ENCODE assay signal across 32 cellular contexts in genomic region chr1:228783415-228784045, GRCh38. TPM values are rescaled to one million over a fixed set of nuclear protein-coding genes. Genes with fewer than 3 reads are reported as not detected.
DNase-seq lines count a peak whose midpoint lies in the region; ATAC-seq, FAIRE-seq and TF ChIP-seq lines count a peak whose summit lies in the region.
"Had no signal": no experiment of that assay in that cellular context is flagged by ENCODE, and none has a peak within 500 bp of the region (broad histone marks: within the 10 kb centered on the region; RNA-seq: fewer than 3 reads in every experiment).

No MANE protein-coding gene starts in this region.

- POLR2A ChIA-PET in HepG2 (lab: Yijun Ruan, JAX), result interaction anchor here (0.7 to 2.2 kb wide), 10 partner anchors 8 to 347 kb away, joined by 3 to 21 read pairs (median 3); no protein-coding TSS in a partner anchor
- POLR2A ChIA-PET in CD8-positive, alpha-beta memory T cell (lab: Charles Lee), result no interaction called here

- no peak overlapping the region for H3K4me3 Mint-ChIP-seq in CD8-positive, alpha-beta memory T cell
- H3K4me3 Mint-ChIP-seq: activated CD8-positive, alpha-beta memory T cell treated with anti-CD3 and anti-CD28 coated beads, Interleukin-2, amount 10 ng/mL, durations not matched to agents 7 days and 5 days; activated naive CD8-positive, alpha-beta T cell treated with anti-CD3 and anti-CD28 coated beads, Interleukin-2, amount 50 U/mL, for 24 hours; activated T-cell treated with anti-CD3 and anti-CD28 coated beads, Interleukin-2, amount 50 U/mL, for 4 hours; neural progenitor cell; T-helper 17 cell had no signal

- H3K36me3 ChIP-seq in body of pancreas (replicated peaks in 1 of 2; ENCODE audit: insufficient read depth in 1 of 2, low read depth in 2 of 2), result no peaks in the 10 kb centered on the region
- no peaks in the 10 kb centered on the region for H3K36me3 ChIP-seq in HepG2 (replicated peaks in 1 of 2; ENCODE audit: control insufficient read depth in 1 of 2, insufficient read depth in 2 of 2, low read length in 2 of 2)
- no peaks in the 10 kb centered on the region for H3K36me3 ChIP-seq in stomach
- H3K36me3 ChIP-seq in testis (ENCODE audit: low read depth, missing control alignments), result no peaks in the 10 kb centered on the region
- no peaks in the 10 kb centered on the region for H3K36me3 ChIP-seq in CD8-positive, alpha-beta memory T cell (ENCODE audit: insufficient read depth, low read length)
- H3K36me3 ChIP-seq: esophagus muscularis mucosa, neural progenitor cell, vagina had no signal

- H3K27ac ChIP-seq in body of pancreas (peak overlapping the region; percentile 63 to 79 (median 74)), HepG2 (ENCODE audit: extremely low read length, insufficient read depth, low read length) (peak overlapping the region; percentile 76), stomach (peak overlapping the region in 4 of 5 donors; percentile 30 to 77 (median 57)), testis (no peak overlapping the region)
- no peak overlapping the region for H3K27ac ChIP-seq in CD8-positive, alpha-beta memory T cell (ENCODE audit: low read depth, low read length)
- H3K27ac ChIP-seq: esophagus muscularis mucosa, neural progenitor cell, parathyroid adenoma, skin epidermis, vagina had no signal

- FAIRE-seq in HepG2 (lab: Jason Lieb, UNC), result peak; percentile 43
- FAIRE-seq: endometrium had no signal

- H3K27me3 ChIP-seq in body of pancreas (no peaks in the 10 kb centered on the region), HepG2 (ENCODE audit: control insufficient read depth in 1 of 2, insufficient read depth in 2 of 2, low read length in 2 of 2) (peaks cover 0 to 1% of the 10 kb centered on the region in 2 experiments; a peak in 1 of 5 replicates), stomach (no peaks in the 10 kb centered on the region), testis (no peaks in the 10 kb centered on the region)
- no peaks in the 10 kb centered on the region for H3K27me3 ChIP-seq in CD8-positive, alpha-beta memory T cell (ENCODE audit: insufficient read depth, low read length, poor library complexity, severe bottlenecking)
- H3K27me3 ChIP-seq: esophagus muscularis mucosa, neural progenitor cell, vagina had no signal

- H3K4me3 ChIP-seq in body of pancreas (no peak overlapping the region), HepG2 (replicated peaks in 1 of 3; ENCODE audit: insufficient read depth in 1 of 3, low read depth in 2 of 3, low read length in 3 of 3) (peak overlapping the region in 1 of 3 experiments; percentile 8; a peak in 2 of 6 replicates), stomach (no peak overlapping the region), testis (no peak overlapping the region)
- no peak overlapping the region for H3K4me3 ChIP-seq in CD8-positive, alpha-beta memory T cell (ENCODE audit: low read length)
- H3K4me3 ChIP-seq: esophagus muscularis mucosa, neural progenitor cell, skin epidermis, vagina had no signal

- peak; percentile 36 for DNase-seq in HuH-7.5 (ENCODE audit: low spot score)
- no peak for DNase-seq in body of pancreas
- DNase-seq in HepG2 (ENCODE audit: low spot score), result peak; percentile 41
- no peak for DNase-seq in stomach
- no peak for DNase-seq in T-helper 2 cell
- DNase-seq in testis, result no peak
- DNase-seq in CD8-positive, alpha-beta memory T cell, result no peak
- DNase-seq: activated CD4-positive, alpha-beta T cell treated with anti-CD3 and anti-CD28 coated beads, Interleukin-2, amount 50 U/mL, for 4 hours; activated CD8-positive, alpha-beta memory T cell treated with anti-CD3 and anti-CD28 coated beads, Interleukin-2, amount 10 ng/mL, durations not matched to agents 7 days and 5 days; activated gamma-delta T cell treated with Interleukin-2 at 50 U/mL for 16 hours; activated naive CD8-positive, alpha-beta T cell treated with anti-CD3 and anti-CD28 coated beads, Interleukin-2, amount 50 U/mL, for 24 hours; activated T-cell treated with anti-CD3 and anti-CD28 coated beads, Interleukin-2, amount 50 U/mL, for 4 hours; central memory CD4-positive, alpha-beta T cell; dermis blood vessel endothelial cell; DMS153; foreskin melanocyte; H7; hippocampal formation; MV-4-11; NCI-H146; retina; stimulated activated naive CD4-positive, alpha-beta T cell; T-helper 17 cell had no signal

- no peak overlapping the region for H2AFZ ChIP-seq in HepG2 (ENCODE audit: low read length)
- H2AFZ ChIP-seq: neural progenitor cell, parathyroid adenoma had no signal

- no peak overlapping the region for H3K9ac ChIP-seq in HepG2 (ENCODE audit: insufficient read depth, low read depth, low read length)
- H3K9ac ChIP-seq: neural progenitor cell, parathyroid adenoma had no signal

- H3K4me2 ChIP-seq in HepG2 (ENCODE audit: low read depth, low read length), result peak overlapping the region; percentile 65
- H3K4me2 ChIP-seq: neural progenitor cell had no signal

- no peaks in the 10 kb centered on the region for H4K20me1 ChIP-seq in HepG2 (ENCODE audit: insufficient read depth, low read length)

- BruUV-seq in HepG2 (replicated peaks; lab: Mats Ljungman, UMichigan), result no TSS peak

- H3K79me2 ChIP-seq in HepG2 (ENCODE audit: insufficient read depth, low read length), result no peaks in the 10 kb centered on the region
- H3K79me2 ChIP-seq: parathyroid adenoma had no signal

- H3K4me1 ChIP-seq in body of pancreas (peaks cover 18% of the 10 kb centered on the region), HepG2 (ENCODE audit: insufficient read depth, low read length) (peaks cover 45% of the 10 kb centered on the region), stomach (peaks cover 0 to 28% (median 18%) of the 10 kb centered on the region in 4 donors), testis (no peaks in the 10 kb centered on the region)
- H3K4me1 ChIP-seq in CD8-positive, alpha-beta memory T cell (ENCODE audit: insufficient read depth, low read length), result no peaks in the 10 kb centered on the region
- H3K4me1 ChIP-seq: parathyroid adenoma, vagina had no signal

- CTCF ChIA-PET in HepG2 (lab: Yijun Ruan, JAX; ENCODE audit: low intra/inter-chr PET ratio, low total read pairs), result no interaction called here
- CTCF ChIA-PET in CD8-positive, alpha-beta memory T cell (lab: Charles Lee), result no interaction called here

- no peaks in the 10 kb centered on the region for H3K9me3 Mint-ChIP-seq in CD8-positive, alpha-beta memory T cell
- H3K9me3 Mint-ChIP-seq: activated naive CD8-positive, alpha-beta T cell treated with anti-CD3 and anti-CD28 coated beads, Interleukin-2, amount 50 U/mL, for 24 hours; activated T-cell treated with anti-CD3 and anti-CD28 coated beads, Interleukin-2, amount 50 U/mL, for 4 hours; neural progenitor cell had no signal

- TF ChIP-seq CTCF in body of pancreas (IDR thresholded peaks at IDR 0.05), result no peak
- no peak for TF ChIP-seq CTCF in HepG2 (CRISPR knock-in tag; IDR thresholded peaks at IDR 0.05)
- TF ChIP-seq CTCF in stomach (IDR thresholded peaks at IDR 0.05), result no peak
- TF ChIP-seq CTCF in testis (IDR thresholded peaks at IDR 0.05), result no peak

- TF ChIP-seq POLR2A in body of pancreas (IDR thresholded peaks at IDR 0.05), result no peak
- no peak for TF ChIP-seq POLR2A in HepG2 (IDR thresholded peaks at IDR 0.05; ENCODE audit: insufficient read depth in 1 of 2, low read depth in 2 of 2, low read length in 2 of 2)
- no peak for TF ChIP-seq POLR2A in stomach (IDR thresholded peaks at IDR 0.05)
- no peak for TF ChIP-seq POLR2A in testis (IDR thresholded peaks at IDR 0.05)

- WGBS in body of pancreas, 2 donors, result 60 to 68% methylated on average over 5 to 11 of the region's 11 CpGs
- WGBS in HepG2 (ENCODE audit: low lambda C conversion rate), result 25% methylated on average over 11 of the region's 11 CpGs
- 66 to 84% (median 75%) methylated on average over 11 of the region's 11 CpGs for WGBS in stomach, 5 donors
- 72 to 86% methylated on average over 3 to 11 of the region's 11 CpGs for WGBS in testis, 2 donors

- H3K36me3 Mint-ChIP-seq in CD8-positive, alpha-beta memory T cell, result peaks cover 0 to 5% (median 0%) of the 10 kb centered on the region in 3 donors
- H3K36me3 Mint-ChIP-seq: activated CD8-positive, alpha-beta memory T cell treated with anti-CD3 and anti-CD28 coated beads, Interleukin-2, amount 10 ng/mL, durations not matched to agents 7 days and 5 days; neural progenitor cell had no signal

- no peak overlapping the region for H3K27ac Mint-ChIP-seq in CD8-positive, alpha-beta memory T cell
- H3K27ac Mint-ChIP-seq: activated CD8-positive, alpha-beta memory T cell treated with anti-CD3 and anti-CD28 coated beads, Interleukin-2, amount 10 ng/mL, durations not matched to agents 7 days and 5 days; activated naive CD8-positive, alpha-beta T cell treated with anti-CD3 and anti-CD28 coated beads, Interleukin-2, amount 50 U/mL, for 24 hours; neural progenitor cell; T-helper 17 cell had no signal

- in situ Hi-C loops in HepG2 (cut with HindIII; ENCODE audit: extremely low pct_ligation_motif_present, low pct_unique_long_range_greater_than_20kb), result no loop called here

- no peaks in the 10 kb centered on the region for H3K27me3 Mint-ChIP-seq in CD8-positive, alpha-beta memory T cell
- H3K27me3 Mint-ChIP-seq: activated naive CD8-positive, alpha-beta T cell treated with anti-CD3 and anti-CD28 coated beads, Interleukin-2, amount 50 U/mL, for 24 hours; T-helper 17 cell had no signal

- peaks cover 0 to 1% (median 0%) of the 10 kb centered on the region in 3 donors for H3K4me1 Mint-ChIP-seq in CD8-positive, alpha-beta memory T cell
- H3K4me1 Mint-ChIP-seq: activated naive CD8-positive, alpha-beta T cell treated with anti-CD3 and anti-CD28 coated beads, Interleukin-2, amount 50 U/mL, for 24 hours had no signal

- TF ChIP-seq EP300 in HepG2 (IDR thresholded peaks at IDR 0.05; ENCODE audit: low read depth in 2 of 2, low read length in 2 of 2) (no peak), HepG2 (CRISPR knock-in tag; IDR thresholded peaks at IDR 0.05; ENCODE audit: borderline replicate concordance) (no peak; the same call in 1 of the 2 replicates), stomach (IDR thresholded peaks at IDR 0.05) (no peak)

- ATAC-seq in body of pancreas, result peak; percentile 11
- peak; percentile 75 for ATAC-seq in HepG2
- ATAC-seq in HG03159 (IDR thresholded peaks at IDR 0.05; ENCODE audit: unreplicated experiment), result no peak
- ATAC-seq: activated CD4-positive, CD25-positive, alpha-beta regulatory T cell treated with anti-CD3 and anti-CD28 coated beads, Interleukin-2, amount 50 U/mL, for 24 hours; activated T-cell treated with anti-CD3 and anti-CD28 coated beads, Interleukin-2, amount 50 U/mL, for 4 hours; Right ventricle myocardium inferior; T-helper 17 cell had no signal

- intact Hi-C loops in body of pancreas (cut with DNase I) (no loop called here), HepG2 (cut with micrococcal nuclease; ENCODE audit: unreplicated experiment) (loop anchor here (1.0 kb wide), 1 partner anchor 55 kb away; no protein-coding TSS in a partner anchor), stomach (cut with DNase I; ENCODE audit: low total_unique reads) (no loop called here), testis (cut with DNase I; ENCODE audit: low total_unique reads) (no loop called here)

- H3K9me3 ChIP-seq in body of pancreas (no peaks in the 10 kb centered on the region), HepG2 (ENCODE audit: low read length) (no peaks in the 10 kb centered on the region), stomach (no peaks in the 10 kb centered on the region), testis (no peaks in the 10 kb centered on the region)
- H3K9me3 ChIP-seq in CD8-positive, alpha-beta memory T cell (ENCODE audit: low read length), result no peaks in the 10 kb centered on the region
- H3K9me3 ChIP-seq: esophagus muscularis mucosa, vagina had no signal

- TF ChIP-seq RAD21 in HepG2 (CRISPR knock-in tag; IDR thresholded peaks at IDR 0.05), result no peak; the same call in 1 of the 2 replicates

RNA-seq across cellular contexts. Expression of gene RHOU, which starts 48.3 kb away (rescaled TPM):
- total RNA-seq in body of pancreas (1 to 10 TPM; 6.9 to 9.3 TPM), HepG2 (2016; rRNA removed; fragmentation: Illumina TruSeq; extraction: Trizol) (18.5 and 23.6 TPM in 2 replicates), stomach (10 to 100 TPM in 4 of 5 donors, 1 to 10 TPM in 1; 1.2 to 75.5 (median 30.0) TPM), testis (10 to 100 TPM; 31.0 to 33.6 TPM)
- total RNA-seq in HepG2 (2016; cell fraction: cytosol; rRNA removed; fragmentation: Illumina TruSeq; extraction: Trizol; ENCODE audit: low read depth), result 3.3 and 4.3 TPM in 2 replicates
- 19.1 and 24.0 TPM in 2 replicates for total RNA-seq in HepG2 (2016; cell fraction: insoluble cytoplasmic fraction; rRNA removed; fragmentation: Illumina TruSeq; extraction: Trizol)
- 14.7 and 15.0 TPM in 2 replicates for total RNA-seq in HepG2 (2016; cell fraction: membrane; rRNA removed; fragmentation: Illumina TruSeq; extraction: Trizol)
- total RNA-seq in HepG2 (2016; cell fraction: nucleus; rRNA removed; fragmentation: Illumina TruSeq; extraction: Trizol), result 12.1 and 12.4 TPM in 2 replicates
- polyA plus RNA-seq in HepG2 (2011; rRNA removed) (11.9 and 14.7 TPM in 2 replicates), stomach (10 to 100 TPM; 15.5 to 35.6 (median 16.9) TPM), testis (ENCODE audit: insufficient read depth, low read depth, low replicate concordance) (32.6 TPM)
- polyA plus RNA-seq in HepG2 (2011; cell fraction: cytosol; rRNA removed), result 8.3 and 12.2 TPM in 2 replicates
- 6.9 and 11.2 TPM in 2 replicates for polyA plus RNA-seq in HepG2 (2011; cell fraction: nucleus; rRNA removed)
- polyA plus RNA-seq in HepG2 (2012), result 22.4 and 26.2 TPM in 2 replicates
- 2.4 and 3.1 TPM in 2 replicates for polyA plus RNA-seq in HepG2 (2016; cell fraction: cytosol; fragmentation: Illumina TruSeq; extraction: Trizol; ENCODE audit: low read depth)
- 29.9 and 30.8 TPM in 2 replicates for polyA plus RNA-seq in HepG2 (2016; cell fraction: insoluble cytoplasmic fraction; fragmentation: Illumina TruSeq; extraction: Trizol; ENCODE audit: low read depth)
- polyA plus RNA-seq in HepG2 (2016; cell fraction: membrane; fragmentation: Illumina TruSeq; extraction: Trizol; ENCODE audit: low read depth), result 9.4 and 10.5 TPM in 2 replicates
- polyA plus RNA-seq in HepG2 (2016; cell fraction: nucleus; fragmentation: Illumina TruSeq; extraction: Trizol; ENCODE audit: insufficient read depth, low read depth), result 22.5 and 23.1 TPM in 2 replicates
- 2.0 and 14.2 TPM in 2 replicates for polyA minus RNA-seq in HepG2 (2011; rRNA and poly(A)+ RNA removed; ENCODE audit: low replicate concordance)
- 15.8 and 19.7 TPM in 2 replicates for polyA minus RNA-seq in HepG2 (2011; cell fraction: cytosol; rRNA and poly(A)+ RNA removed)
- 5.9 and 12.1 TPM in 2 replicates for polyA minus RNA-seq in HepG2 (2011; cell fraction: nucleus; rRNA and poly(A)+ RNA removed)
- total RNA-seq in CD8-positive, alpha-beta memory T cell, result under 1 TPM; 0.64 to 0.88 TPM
- 2.3 TPM for polyA plus RNA-seq in CD8-positive, alpha-beta memory T cell

Comparison
In these comparisons a context has a peak if more than half of its experiments do, and no peak if none do; other contexts are left out.
1. DNase-seq: peak in HuH-7.5 (single experiment) and HepG2 (single experiment); none in body of pancreas (0 of 4), stomach (single experiment), T-helper 2 cell (0 of 5), testis (single experiment) and CD8-positive, alpha-beta memory T cell (0 of 5).
2. H3K27ac ChIP-seq: peak in body of pancreas (4 of 4), HepG2 (single experiment) and stomach (4 of 5); none in testis (0 of 2) and CD8-positive, alpha-beta memory T cell (single experiment).